ENCODE assay signal across 23 cellular contexts in the genomic region with DNA sequence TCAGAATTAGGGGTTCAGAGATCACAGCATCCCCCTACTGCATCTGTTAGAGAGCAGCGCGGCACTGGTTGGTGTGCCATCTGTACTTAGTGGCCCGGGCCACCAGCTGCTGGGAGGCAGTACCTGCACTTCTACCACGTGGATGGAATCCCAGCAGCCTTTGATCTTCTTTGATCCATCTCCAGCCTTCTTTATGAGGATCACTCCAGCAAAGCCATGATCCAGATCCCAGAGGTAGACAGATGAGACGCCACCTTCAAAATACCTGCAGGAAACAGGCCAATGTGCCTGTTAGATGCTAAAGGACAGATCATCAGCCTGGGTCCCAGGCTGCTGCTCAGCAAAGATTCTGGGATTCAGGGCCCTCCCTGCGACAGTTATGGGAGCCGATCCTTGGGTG.
"Had no signal": no experiment of that assay in that cellular context is flagged by ENCODE, and none has a peak within 500 bp of the region (broad histone marks: within the 10 kb centered on the region; RNA-seq: fewer than 3 reads in every experiment).

No MANE protein-coding gene starts in this region.

- H3K9me3 ChIP-seq: heart left ventricle, psoas muscle, right lobe of liver, stomach, thoracic aorta had no signal

- H3K4me3 Mint-ChIP-seq: nephron; stimulated activated naive B cell treated with anti-CD40 and anti-IgM and Interleukin-4, amounts not matched to agents 10 μg/mL and 1 μg/mL and 100 μg/mL, for 72 hours had no signal

- ATAC-seq: esophagus mucosa; heart left ventricle; left colon; left ventricle myocardium superior; psoas muscle; right lobe of liver; stimulated activated naive B cell treated with anti-CD40 and anti-IgM and Interleukin-4, amounts not matched to agents 10 μg/mL and 1 μg/mL and 100 μg/mL, for 72 hours had no signal

- H3K27me3 Mint-ChIP-seq: stimulated activated naive B cell treated with anti-CD40 and anti-IgM and Interleukin-4, amounts not matched to agents 10 μg/mL and 1 μg/mL and 100 μg/mL, for 72 hours had no signal

- H3K4me3 ChIP-seq: heart left ventricle, lung, psoas muscle, right lobe of liver, stomach, thoracic aorta had no signal

- H3K27ac ChIP-seq: heart left ventricle, psoas muscle, right lobe of liver, stomach, thoracic aorta had no signal

- H3K4me1 ChIP-seq: right lobe of liver had no signal

- H3K27ac Mint-ChIP-seq: stimulated activated naive B cell treated with anti-CD40 and anti-IgM and Interleukin-4, amounts not matched to agents 10 μg/mL and 1 μg/mL and 100 μg/mL, for 72 hours had no signal

- H3K9me3 Mint-ChIP-seq: nephron; stimulated activated naive B cell treated with anti-CD40 and anti-IgM and Interleukin-4, amounts not matched to agents 10 μg/mL and 1 μg/mL and 100 μg/mL, for 72 hours had no signal

- DNase-seq: cortex of kidney; effector memory CD4-positive, alpha-beta T cell; heart left ventricle; hippocampal formation; left colon; left ventricle myocardium superior; mesenchymal stem cell; midbrain; psoas muscle; retina; right lobe of liver; stimulated activated CD4-positive, alpha-beta T cell treated with anti-CD3 and anti-CD28 coated beads, Interleukin-4, amount 100 ng/mL, for 24 hours; stimulated activated naive B cell treated with anti-CD40 and anti-IgM and Interleukin-4, amounts not matched to agents 10 μg/mL and 1 μg/mL and 100 μg/mL, for 72 hours; stomach; substantia nigra; trophoblast cell had no signal

- H3K27me3 ChIP-seq: heart left ventricle, right lobe of liver, stomach had no signal

- FAIRE-seq: endometrium, frontal cortex, urothelium cell line had no signal
